Comparison of ENCODE assay signal across 11 cellular contexts in genomic region chr6:64330694-64331309, GRCh38.
DNase-seq lines count a peak whose midpoint lies in the region; ATAC-seq, FAIRE-seq and TF ChIP-seq lines count a peak whose summit lies in the region.
"Had no signal": no experiment of that assay in that cellular context is flagged by ENCODE, and none has a peak within 500 bp of the region (broad histone marks: within the 10 kb centered on the region; RNA-seq: fewer than 3 reads in every experiment).

No MANE protein-coding gene starts in this region.

- no peak overlapping the region for H3K4me2 ChIP-seq in GM12878 (ENCODE audit: control insufficient read depth, insufficient read depth)
- H3K4me2 ChIP-seq in keratinocyte (ENCODE audit: control insufficient read depth, extremely low read depth, insufficient read depth, low read depth, low read length): no peak overlapping the region
- H3K4me2 ChIP-seq: BLaER1 treated with 17β-estradiol and CSF1 and Interleukin-3, amounts not matched to agents 10 nM and 100 nM had no signal

- no peaks in the 10 kb centered on the region for H3K36me3 ChIP-seq in GM12878 (ENCODE audit: control insufficient read depth in 2 of 2, insufficient read depth in 2 of 2, low read length in 1 of 2)
- no peaks in the 10 kb centered on the region for H3K36me3 ChIP-seq in keratinocyte (ENCODE audit: control insufficient read depth in 2 of 2, extremely low read depth in 1 of 2, insufficient read depth in 2 of 2, low read length in 2 of 2)
- H3K36me3 ChIP-seq in stomach: no peaks in the 10 kb centered on the region
- H3K36me3 ChIP-seq: BLaER1 treated with 17β-estradiol and CSF1 and Interleukin-3, amounts not matched to agents 10 nM and 100 nM had no signal

- no peaks in the 10 kb centered on the region for H3K4me1 ChIP-seq in GM12878 (ENCODE audit: control insufficient read depth, insufficient read depth, low read length)
- no peaks in the 10 kb centered on the region for H3K4me1 ChIP-seq in keratinocyte (ENCODE audit: control insufficient read depth, extremely low read depth, insufficient read depth, low read length)
- H3K4me1 ChIP-seq in stomach: no peaks in the 10 kb centered on the region

- H3K9ac ChIP-seq in GM12878 (ENCODE audit: control insufficient read depth, insufficient read depth, low read length): no peak overlapping the region
- no peak overlapping the region for H3K9ac ChIP-seq in keratinocyte (ENCODE audit: control insufficient read depth, extremely low read depth, insufficient read depth, low read length)
- H3K9ac ChIP-seq: BLaER1 treated with 17β-estradiol and CSF1 and Interleukin-3, amounts not matched to agents 10 nM and 100 nM had no signal

- TF ChIP-seq CTCF in HFF-Myc (IDR thresholded peaks at IDR 0.05; ENCODE audit: low read depth, low read length, missing control alignments): peak; percentile 35
- peak; percentile 68 to 79 (median 71) for TF ChIP-seq CTCF in GM12878 (IDR thresholded peaks at IDR 0.05 in 2 of 3, conservative IDR thresholded peaks at IDR 0.05 in 1 of 3; ENCODE audit: control insufficient read depth in 2 of 3, extremely low read depth in 1 of 3, insufficient read depth in 1 of 3, low read depth in 3 of 3, low read length in 3 of 3)
- TF ChIP-seq CTCF in keratinocyte (optimal IDR thresholded peaks at IDR 0.05 in 1 of 3, IDR thresholded peaks at IDR 0.05 in 1 of 3, conservative IDR thresholded peaks at IDR 0.05 in 1 of 3; ENCODE audit: extremely low read depth in 1 of 3, insufficient read depth in 2 of 3, low read length in 3 of 3): peak; percentile 61 to 70 (median 66)
- peak in 5 of 7 experiments; percentile 26 to 57 (median 55) for TF ChIP-seq CTCF in stomach (IDR thresholded peaks at IDR 0.05)

- no peaks in the 10 kb centered on the region for H4K20me1 ChIP-seq in GM12878 (ENCODE audit: control insufficient read depth, insufficient read depth)
- no peaks in the 10 kb centered on the region for H4K20me1 ChIP-seq in keratinocyte (ENCODE audit: control insufficient read depth, extremely low read depth, insufficient read depth, low read length)
- H4K20me1 ChIP-seq: BLaER1 treated with 17β-estradiol and CSF1 and Interleukin-3, amounts not matched to agents 10 nM and 100 nM had no signal

- 29% methylated on average over 5 of the region's 5 CpGs for WGBS in GM12878 (ENCODE audit: insufficient coverage, insufficient replicate concordance, low lambda C conversion rate, missing lambda C conversion rate)
- 30 to 45% (median 32%) methylated on average over 5 of the region's 5 CpGs for WGBS in stomach, 5 donors

- dilution Hi-C loops in keratinocyte (cut with MboI; ENCODE audit: extremely low pct_ligation_motif_present, low sequenced_read_pairs): no loop called here

- no TSS peak for BruUV-seq in GM12878 (replicated peaks; lab: Mats Ljungman, UMichigan)

- CTCF ChIA-PET in GM12878 (lab: Yijun Ruan, JAX): interaction anchor here (0.7 to 6.8 kb wide), 53 partner anchors 10 to 978 kb away, joined by 3 to 102 read pairs (median 4); no protein-coding TSS in a partner anchor

- H3K9me3 ChIP-seq in GM12878 (replicated peaks; ENCODE audit: control insufficient read depth, insufficient read depth, low read length) (no peaks in the 10 kb centered on the region; the same call in 2 of the 3 replicates), keratinocyte (ENCODE audit: control insufficient read depth, low read depth, low read length) (no peaks in the 10 kb centered on the region), stomach (no peaks in the 10 kb centered on the region)

- no peak overlapping the region for H3K27ac ChIP-seq in GM12878 (ENCODE audit: control insufficient read depth, insufficient read depth)
- H3K27ac ChIP-seq in keratinocyte (ENCODE audit: control insufficient read depth, insufficient read depth, low read length): no peak overlapping the region
- H3K27ac ChIP-seq in stomach: no peak overlapping the region
- H3K27ac ChIP-seq: BLaER1 treated with 17β-estradiol and CSF1 and Interleukin-3, amounts not matched to agents 10 nM and 100 nM had no signal

- TF ChIP-seq RAD21 in GM12878 (IDR thresholded peaks at IDR 0.05; ENCODE audit: insufficient read depth, low read depth, low read length): peak; percentile 82

- H3K27me3 ChIP-seq in GM12878 (replicated peaks in 1 of 2; ENCODE audit: control insufficient read depth in 2 of 2, insufficient read depth in 2 of 2, low read length in 1 of 2): no peaks in the 10 kb centered on the region
- no peaks in the 10 kb centered on the region for H3K27me3 ChIP-seq in keratinocyte (ENCODE audit: control insufficient read depth, extremely low read depth, insufficient read depth, low read length)
- no peaks in the 10 kb centered on the region for H3K27me3 ChIP-seq in stomach
- H3K27me3 ChIP-seq: BLaER1 treated with 17β-estradiol and CSF1 and Interleukin-3, amounts not matched to agents 10 nM and 100 nM had no signal

- TF ChIP-seq EP300 in GM12878 (IDR thresholded peaks at IDR 0.05; ENCODE audit: borderline replicate concordance in 1 of 2, control insufficient read depth in 1 of 2, low read depth in 2 of 2, low read length in 2 of 2): no peak
- TF ChIP-seq EP300 in stomach (IDR thresholded peaks at IDR 0.05): no peak

- SMC1A ChIA-PET in GM12878 (lab: Charles Lee; ENCODE audit: uncharacterized antibody, unreplicated experiment): interaction anchor here (0.7 to 6.2 kb wide), 40 partner anchors 9 to 1810 kb away, joined by 3 to 67 read pairs (median 4); no protein-coding TSS in a partner anchor

- intact Hi-C loops in GM12878 (cut with micrococcal nuclease; ENCODE audit: unreplicated experiment) (loop anchor here (1.0 kb wide), 3 partner anchors 51 to 408 kb away; no protein-coding TSS in a partner anchor), stomach (cut with DNase I; ENCODE audit: low total_unique reads) (no loop called here)

- H2AFZ ChIP-seq in GM12878 (ENCODE audit: control insufficient read depth, low read depth, low read length): no peak overlapping the region
- no peak overlapping the region for H2AFZ ChIP-seq in keratinocyte (ENCODE audit: control insufficient read depth, low read length)

- peak; percentile 94 for FAIRE-seq in GM12878 (lab: Jason Lieb, UNC)
- FAIRE-seq in keratinocyte (lab: Jason Lieb, UNC): no peak

- no peaks in the 10 kb centered on the region for H3K9me1 ChIP-seq in keratinocyte (ENCODE audit: control insufficient read depth, extremely low read depth, insufficient read depth, low read length)

- POLR2A ChIA-PET in GM12878 (lab: Charles Lee): no interaction called here

- RAD21 ChIA-PET in GM12878 (lab: Charles Lee; ENCODE audit: unreplicated experiment): interaction anchor here (0.6 to 5.8 kb wide), 25 partner anchors 20 to 1021 kb away, joined by 3 to 89 read pairs (median 5); no protein-coding TSS in a partner anchor

- DNase-seq in NCI-H146 (lab: John Stamatoyannopoulos, UW) (peak; percentile 15), NCI-H146 treated with DMSO at 0.1 percent for 48 hours (lab: John Stamatoyannopoulos, UW; ENCODE audit: unreplicated experiment) (no peak), HFF-Myc (ENCODE audit: extremely low read depth, low read depth) (no peak), NCI-H69 (lab: John Stamatoyannopoulos, UW) (peak; percentile 80), GM12878 (ENCODE audit: low read depth, low spot score) (peak; percentile 11), keratinocyte (ENCODE audit: low read depth, low spot score) (no peak), stomach (peak; percentile 83), HPDE6-E6E7 (ENCODE audit: extremely low spot score) (no peak)

- peak; percentile 88 for ATAC-seq in GM12878
- ATAC-seq: activated naive CD4-positive, alpha-beta T cell treated with anti-CD3 and anti-CD28 coated beads, Interleukin-2, amount 50 U/mL, for 72 hours; stimulated activated effector memory CD8-positive, alpha-beta T cell treated with anti-CD3 and anti-CD28 coated beads, Interleukin-12 subunit alpha, Interleukin-12 subunit beta, amount 100 ng/mL, for 72 hours had no signal

- in situ Hi-C loops in GM12878 (cut with MboI): loop anchor here (5.0 kb wide), 2 partner anchors 319 to 409 kb away; no protein-coding TSS in a partner anchor

- H3K79me2 ChIP-seq in GM12878 (ENCODE audit: control insufficient read depth, insufficient read depth, low read length): no peaks in the 10 kb centered on the region
- H3K79me2 ChIP-seq in keratinocyte (ENCODE audit: control insufficient read depth, insufficient read depth, low read length): no peaks in the 10 kb centered on the region

- no peak for TF ChIP-seq POLR2A in GM12878 (IDR thresholded peaks at IDR 0.05; ENCODE audit: low read depth, low read length)
- TF ChIP-seq POLR2A in stomach (IDR thresholded peaks at IDR 0.05): no peak

- H3K4me3 ChIP-seq in HFF-Myc (replicated peaks; ENCODE audit: low read depth, low read length) (no peak overlapping the region), GM12878 (no peak overlapping the region), keratinocyte (ENCODE audit: control insufficient read depth in 2 of 3, extremely low read depth in 1 of 3, insufficient read depth in 2 of 3, low read depth in 1 of 3, low read length in 3 of 3) (no peak overlapping the region), stomach (no peak overlapping the region)
- H3K4me3 ChIP-seq: BLaER1 treated with 17β-estradiol and CSF1 and Interleukin-3, amounts not matched to agents 10 nM and 100 nM had no signal

TF ChIP-seq in GM12878, 131 proteins besides CTCF, POLR2A, EP300 and RAD21:
- TF ChIP-seq EED (IDR thresholded peaks at IDR 0.05; ENCODE audit: low read depth): no peak
- TF ChIP-seq SMAD1 (IDR thresholded peaks at IDR 0.05; ENCODE audit: low read depth, partially characterized antibody): no peak
- TF ChIP-seq SMC3 (IDR thresholded peaks at IDR 0.05; ENCODE audit: borderline replicate concordance, low read length): peak; percentile 89
- no peak for TF ChIP-seq ASH2L (IDR thresholded peaks at IDR 0.05; ENCODE audit: borderline replicate concordance, low read depth)
- no peak for TF ChIP-seq TARDBP (IDR thresholded peaks at IDR 0.05; ENCODE audit: borderline replicate concordance)
- TF ChIP-seq BHLHE40 (IDR thresholded peaks at IDR 0.05; ENCODE audit: borderline replicate concordance in 1 of 2, low read depth in 2 of 2, low read length in 1 of 2): no peak
- no peak for TF ChIP-seq GATAD2B (conservative IDR thresholded peaks at IDR 0.05; ENCODE audit: low read depth)
- TF ChIP-seq SMARCA5 (IDR thresholded peaks at IDR 0.05): no peak
- no peak for TF ChIP-seq POLR2AphosphoS5 (IDR thresholded peaks at IDR 0.05; ENCODE audit: low read length)

Comparison
In these comparisons a context has a peak if more than half of its experiments do, and no peak if none do; other contexts are left out.
1. DNase-seq: peak in NCI-H146 (single experiment), NCI-H69 (single experiment), GM12878 (single experiment) and stomach (single experiment); none in NCI-H146 treated with DMSO at 0.1 percent for 48 hours (single experiment), HFF-Myc (single experiment), keratinocyte (single experiment) and HPDE6-E6E7 (single experiment).
2. Peak in every context shown above with its lines, with median percentiles within 50 percentile points of each other: CTCF ChIP-seq.